ENCODE assay signal across 1 cellular context in genomic region chr15:58467722-58468436, GRCh38.
TF ChIP-seq lines count a peak whose summit lies in the region.

No MANE protein-coding gene starts in this region.

TF ChIP-seq in HepG2, 621 proteins besides CTCF, POLR2A, EP300 and RAD21 (continued from another document and continues in another):
- 0 out of 2 replicates have a peak, but pooled peaks have one; percentile 16 for TF ChIP-seq PRDM10 (CRISPR knock-in tag; IDR thresholded peaks at IDR 0.05; ENCODE audit: low read depth)
- TF ChIP-seq ZNF7 (CRISPR knock-in tag; IDR thresholded peaks at IDR 0.05) = peak; percentile 45; the same call in 1 of the 2 replicates
- no peak for TF ChIP-seq TRIM24 (CRISPR knock-in tag; IDR thresholded peaks at IDR 0.05)
- no peak for TF ChIP-seq ZNF746 (CRISPR knock-in tag; IDR thresholded peaks at IDR 0.05)
- no peak for TF ChIP-seq JDP2 (CRISPR knock-in tag; IDR thresholded peaks at IDR 0.05; ENCODE audit: borderline replicate concordance)
- TF ChIP-seq HNF4G (IDR thresholded peaks at IDR 0.05; ENCODE audit: borderline replicate concordance, low read depth, low read length) = peak; percentile 80; the same call in 1 of the 2 replicates
- no peak for TF ChIP-seq HNF4G (CRISPR knock-in tag; IDR thresholded peaks at IDR 0.05; ENCODE audit: borderline replicate concordance, low read depth)
- TF ChIP-seq HES4 (CRISPR knock-in tag; IDR thresholded peaks at IDR 0.05; ENCODE audit: borderline replicate concordance) = no peak
- TF ChIP-seq POGZ (CRISPR knock-in tag; IDR thresholded peaks at IDR 0.05) = peak; percentile 24; the same call in 1 of the 2 replicates
- TF ChIP-seq JUN (CRISPR knock-in tag; IDR thresholded peaks at IDR 0.05) = 0 out of 2 replicates have a peak, but pooled peaks have one; percentile 14
- 0 out of 2 replicates have a peak, but pooled peaks have one; percentile 23 for TF ChIP-seq ESRRA (CRISPR knock-in tag; IDR thresholded peaks at IDR 0.05; ENCODE audit: low read depth)
- no peak for TF ChIP-seq TFDP2 (CRISPR knock-in tag; IDR thresholded peaks at IDR 0.05)
- TF ChIP-seq BCL6 (CRISPR knock-in tag; IDR thresholded peaks at IDR 0.05) = peak; percentile 43
- TF ChIP-seq, protein P1, sequence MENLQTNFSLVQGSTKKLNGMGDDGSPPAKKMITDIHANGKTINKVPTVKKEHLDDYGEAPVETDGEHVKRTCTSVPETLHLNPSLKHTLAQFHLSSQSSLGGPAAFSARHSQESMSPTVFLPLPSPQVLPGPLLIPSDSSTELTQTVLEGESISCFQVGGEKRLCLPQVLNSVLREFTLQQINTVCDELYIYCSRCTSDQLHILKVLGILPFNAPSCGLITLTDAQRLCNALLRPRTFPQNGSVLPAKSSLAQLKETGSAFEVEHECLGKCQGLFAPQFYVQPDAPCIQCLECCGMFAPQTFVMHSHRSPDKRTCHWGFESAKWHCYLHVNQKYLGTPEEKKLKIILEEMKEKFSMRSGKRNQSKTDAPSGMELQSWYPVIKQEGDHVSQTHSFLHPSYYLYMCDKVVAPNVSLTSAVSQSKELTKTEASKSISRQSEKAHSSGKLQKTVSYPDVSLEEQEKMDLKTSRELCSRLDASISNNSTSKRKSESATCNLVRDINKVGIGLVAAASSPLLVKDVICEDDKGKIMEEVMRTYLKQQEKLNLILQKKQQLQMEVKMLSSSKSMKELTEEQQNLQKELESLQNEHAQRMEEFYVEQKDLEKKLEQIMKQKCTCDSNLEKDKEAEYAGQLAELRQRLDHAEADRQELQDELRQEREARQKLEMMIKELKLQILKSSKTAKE (CRISPR knock-in tag; IDR thresholded peaks at IDR 0.05; ENCODE audit: borderline replicate concordance) = no peak
- TF ChIP-seq, protein P2, sequence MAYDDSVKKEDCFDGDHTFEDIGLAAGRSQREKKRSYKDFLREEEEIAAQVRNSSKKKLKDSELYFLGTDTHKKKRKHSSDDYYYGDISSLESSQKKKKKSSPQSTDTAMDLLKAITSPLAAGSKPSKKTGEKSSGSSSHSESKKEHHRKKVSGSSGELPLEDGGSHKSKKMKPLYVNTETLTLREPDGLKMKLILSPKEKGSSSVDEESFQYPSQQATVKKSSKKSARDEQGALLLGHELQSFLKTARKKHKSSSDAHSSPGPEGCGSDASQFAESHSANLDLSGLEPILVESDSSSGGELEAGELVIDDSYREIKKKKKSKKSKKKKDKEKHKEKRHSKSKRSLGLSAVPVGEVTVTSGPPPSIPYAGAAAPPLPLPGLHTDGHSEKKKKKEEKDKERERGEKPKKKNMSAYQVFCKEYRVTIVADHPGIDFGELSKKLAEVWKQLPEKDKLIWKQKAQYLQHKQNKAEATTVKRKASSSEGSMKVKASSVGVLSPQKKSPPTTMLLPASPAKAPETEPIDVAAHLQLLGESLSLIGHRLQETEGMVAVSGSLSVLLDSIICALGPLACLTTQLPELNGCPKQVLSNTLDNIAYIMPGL (CRISPR knock-in tag; IDR thresholded peaks at IDR 0.05; ENCODE audit: borderline replicate concordance in 1 of 2, low read depth in 1 of 2) = 0 out of 4 replicates have a peak, but pooled peaks of 1 of the 2 experiments have one; percentile 19
- peak; percentile 62; the same call in 1 of the 2 replicates for TF ChIP-seq DMAP1 (CRISPR knock-in tag; IDR thresholded peaks at IDR 0.05)
- peak; percentile 74 for TF ChIP-seq ARID3A (IDR thresholded peaks at IDR 0.05; ENCODE audit: low read depth, low read length)
- TF ChIP-seq, protein P3, sequence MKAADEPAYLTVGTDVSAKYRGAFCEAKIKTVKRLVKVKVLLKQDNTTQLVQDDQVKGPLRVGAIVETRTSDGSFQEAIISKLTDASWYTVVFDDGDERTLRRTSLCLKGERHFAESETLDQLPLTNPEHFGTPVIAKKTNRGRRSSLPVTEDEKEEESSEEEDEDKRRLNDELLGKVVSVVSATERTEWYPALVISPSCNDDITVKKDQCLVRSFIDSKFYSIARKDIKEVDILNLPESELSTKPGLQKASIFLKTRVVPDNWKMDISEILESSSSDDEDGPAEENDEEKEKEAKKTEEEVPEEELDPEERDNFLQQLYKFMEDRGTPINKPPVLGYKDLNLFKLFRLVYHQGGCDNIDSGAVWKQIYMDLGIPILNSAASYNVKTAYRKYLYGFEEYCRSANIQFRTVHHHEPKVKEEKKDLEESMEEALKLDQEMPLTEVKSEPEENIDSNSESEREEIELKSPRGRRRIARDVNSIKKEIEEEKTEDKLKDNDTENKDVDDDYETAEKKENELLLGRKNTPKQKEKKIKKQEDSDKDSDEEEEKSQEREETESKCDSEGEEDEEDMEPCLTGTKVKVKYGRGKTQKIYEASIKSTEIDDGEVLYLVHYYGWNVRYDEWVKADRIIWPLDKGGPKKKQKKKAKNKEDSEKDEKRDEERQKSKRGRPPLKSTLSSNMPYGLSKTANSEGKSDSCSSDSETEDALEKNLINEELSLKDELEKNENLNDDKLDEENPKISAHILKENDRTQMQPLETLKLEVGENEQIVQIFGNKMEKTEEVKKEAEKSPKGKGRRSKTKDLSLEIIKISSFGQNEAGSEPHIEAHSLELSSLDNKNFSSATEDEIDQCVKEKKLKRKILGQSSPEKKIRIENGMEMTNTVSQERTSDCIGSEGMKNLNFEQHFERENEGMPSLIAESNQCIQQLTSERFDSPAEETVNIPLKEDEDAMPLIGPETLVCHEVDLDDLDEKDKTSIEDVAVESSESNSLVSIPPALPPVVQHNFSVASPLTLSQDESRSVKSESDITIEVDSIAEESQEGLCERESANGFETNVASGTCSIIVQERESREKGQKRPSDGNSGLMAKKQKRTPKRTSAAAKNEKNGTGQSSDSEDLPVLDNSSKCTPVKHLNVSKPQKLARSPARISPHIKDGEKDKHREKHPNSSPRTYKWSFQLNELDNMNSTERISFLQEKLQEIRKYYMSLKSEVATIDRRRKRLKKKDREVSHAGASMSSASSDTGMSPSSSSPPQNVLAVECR (CRISPR knock-in tag; IDR thresholded peaks at IDR 0.05; ENCODE audit: borderline replicate concordance) = peak; percentile 52; the same call in 1 of the 2 replicates
- TF ChIP-seq SPEN (CRISPR knock-in tag; IDR thresholded peaks at IDR 0.05; ENCODE audit: low read depth) = peak; percentile 47; the same call in 1 of the 2 replicates
- no peak for TF ChIP-seq YEATS2 (CRISPR knock-in tag; IDR thresholded peaks at IDR 0.05; ENCODE audit: borderline replicate concordance)
- TF ChIP-seq ZNF619 (CRISPR knock-in tag; IDR thresholded peaks at IDR 0.05) = no peak
- no peak for TF ChIP-seq ARNT2 (CRISPR knock-in tag; IDR thresholded peaks at IDR 0.05; ENCODE audit: low read depth)
- peak; percentile 68 for TF ChIP-seq NR2C2 (CRISPR knock-in tag; IDR thresholded peaks at IDR 0.05; ENCODE audit: borderline replicate concordance)
- TF ChIP-seq MZF1 (CRISPR knock-in tag; IDR thresholded peaks at IDR 0.05; ENCODE audit: borderline replicate concordance) = no peak
- TF ChIP-seq AGO1 (IDR thresholded peaks at IDR 0.05; ENCODE audit: low read depth, low read length, poor library complexity, severe bottlenecking) = no peak
- peak in 1 of 2 experiments; percentile 45; a peak in 1 of 4 replicates for TF ChIP-seq ATF4 (CRISPR knock-in tag; IDR thresholded peaks at IDR 0.05)
- TF ChIP-seq MXI1 (IDR thresholded peaks at IDR 0.05; ENCODE audit: borderline replicate concordance, low read depth, low read length) = no peak
- TF ChIP-seq RORA (CRISPR knock-in tag; IDR thresholded peaks at IDR 0.05) = no peak
- 0 out of 2 replicates have a peak, but pooled peaks have one; percentile 17 for TF ChIP-seq NFYB (CRISPR knock-in tag; IDR thresholded peaks at IDR 0.05)
- no peak for TF ChIP-seq GRHL1 (CRISPR knock-in tag; conservative IDR thresholded peaks at IDR 0.05)
- 0 out of 2 replicates have a peak, but pooled peaks have one; percentile 51 for TF ChIP-seq GFI1 (CRISPR knock-in tag; IDR thresholded peaks at IDR 0.05; ENCODE audit: borderline replicate concordance)
- TF ChIP-seq SKI (IDR thresholded peaks at IDR 0.05; ENCODE audit: partially characterized antibody) = no peak
- TF ChIP-seq TEAD3 (CRISPR knock-in tag; optimal IDR thresholded peaks at IDR 0.05; ENCODE audit: borderline replicate concordance) = peak; percentile 7
- TF ChIP-seq ARNTL (CRISPR knock-in tag; IDR thresholded peaks at IDR 0.05) = no peak
- TF ChIP-seq, protein P4, sequence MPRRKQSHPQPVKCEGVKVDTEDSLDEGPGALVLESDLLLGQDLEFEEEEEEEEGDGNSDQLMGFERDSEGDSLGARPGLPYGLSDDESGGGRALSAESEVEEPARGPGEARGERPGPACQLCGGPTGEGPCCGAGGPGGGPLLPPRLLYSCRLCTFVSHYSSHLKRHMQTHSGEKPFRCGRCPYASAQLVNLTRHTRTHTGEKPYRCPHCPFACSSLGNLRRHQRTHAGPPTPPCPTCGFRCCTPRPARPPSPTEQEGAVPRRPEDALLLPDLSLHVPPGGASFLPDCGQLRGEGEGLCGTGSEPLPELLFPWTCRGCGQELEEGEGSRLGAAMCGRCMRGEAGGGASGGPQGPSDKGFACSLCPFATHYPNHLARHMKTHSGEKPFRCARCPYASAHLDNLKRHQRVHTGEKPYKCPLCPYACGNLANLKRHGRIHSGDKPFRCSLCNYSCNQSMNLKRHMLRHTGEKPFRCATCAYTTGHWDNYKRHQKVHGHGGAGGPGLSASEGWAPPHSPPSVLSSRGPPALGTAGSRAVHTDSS (CRISPR knock-in tag; conservative IDR thresholded peaks at IDR 0.05) = no peak
- TF ChIP-seq CHD2 (IDR thresholded peaks at IDR 0.05; ENCODE audit: low read depth, low read length) = no peak
- peak; percentile 70 for TF ChIP-seq SALL1 (CRISPR knock-in tag; IDR thresholded peaks at IDR 0.05)
- TF ChIP-seq SATB2 (CRISPR knock-in tag; IDR thresholded peaks at IDR 0.05) = no peak
- TF ChIP-seq NCOA2 (CRISPR knock-in tag; IDR thresholded peaks at IDR 0.05) = peak; percentile 75
- 0 out of 2 replicates have a peak, but pooled peaks have one; percentile 47 for TF ChIP-seq KDM3A (CRISPR knock-in tag; IDR thresholded peaks at IDR 0.05; ENCODE audit: low read depth)
